ENCODE assay signal across 2 cellular contexts in the genomic region with DNA sequence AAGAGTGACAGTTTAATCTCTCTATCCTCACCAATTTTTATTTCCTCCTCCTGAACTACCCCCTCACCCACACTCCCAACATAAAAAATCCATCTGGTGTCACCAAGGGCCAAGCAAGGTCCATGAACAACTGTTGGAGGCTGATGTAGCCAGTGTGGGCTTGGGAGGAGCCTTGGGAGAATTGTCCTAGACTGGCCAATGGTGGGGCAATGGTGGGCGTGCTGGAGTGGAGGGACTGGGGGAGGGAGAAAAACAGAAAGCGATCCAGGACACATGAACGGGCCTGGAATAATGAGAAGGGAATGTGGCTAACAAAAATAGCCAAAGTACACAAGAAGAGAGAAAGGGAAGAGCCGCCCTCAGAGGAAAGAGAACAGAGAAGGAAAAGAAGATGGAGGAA.
TF ChIP-seq lines count a peak whose summit lies in the region.

No MANE protein-coding gene starts in this region.

TF ChIP-seq in H1, 55 proteins besides CTCF, POLR2A, EP300 and RAD21:
- TF ChIP-seq TAF7 (optimal IDR thresholded peaks at IDR 0.05; ENCODE audit: borderline replicate concordance, low read depth, low read length) (no peak), TEAD4 (IDR thresholded peaks at IDR 0.05; ENCODE audit: low read depth, low read length) (no peak), RNF2 (IDR thresholded peaks at IDR 0.05; ENCODE audit: borderline replicate concordance, low read depth, low read length, missing control alignments, poor library complexity, severe bottlenecking) (no peak), HDAC2 (IDR thresholded peaks at IDR 0.05; ENCODE audit: borderline replicate concordance in 1 of 2, low read depth in 2 of 2, low read length in 2 of 2) (no peak), SAP30 (IDR thresholded peaks at IDR 0.05; ENCODE audit: insufficient read depth, insufficient replicate concordance, low read length) (no peak), ASH2L (IDR thresholded peaks at IDR 0.05; ENCODE audit: low read length) (no peak), TCF12 (IDR thresholded peaks at IDR 0.05; ENCODE audit: low read depth, low read length) (no peak), CEBPB (IDR thresholded peaks at IDR 0.05; ENCODE audit: low read depth, low read length) (no peak), JUND (IDR thresholded peaks at IDR 0.05; ENCODE audit: low read length) (no peak), ZNF274 (IDR thresholded peaks at IDR 0.05; ENCODE audit: borderline replicate concordance, extremely low read depth, low read length) (no peak), TBP (IDR thresholded peaks at IDR 0.05; ENCODE audit: low read depth, low read length) (no peak), KDM5A (IDR thresholded peaks at IDR 0.05; ENCODE audit: low read length) (no peak), CBX5 (IDR thresholded peaks at IDR 0.05; ENCODE audit: low read depth, low read length) (no peak), EGR1 (IDR thresholded peaks at IDR 0.05; ENCODE audit: borderline replicate concordance, low read depth, low read length) (no peak), CHD1 (IDR thresholded peaks at IDR 0.05; ENCODE audit: low read depth, low read length) (no peak), PHF8 (conservative IDR thresholded peaks at IDR 0.05; ENCODE audit: low read depth, low read length) (no peak), BCL11A (IDR thresholded peaks at IDR 0.05; ENCODE audit: low read depth in 2 of 2, low read length in 2 of 2) (no peak)
- TF ChIP-seq, protein P1, sequence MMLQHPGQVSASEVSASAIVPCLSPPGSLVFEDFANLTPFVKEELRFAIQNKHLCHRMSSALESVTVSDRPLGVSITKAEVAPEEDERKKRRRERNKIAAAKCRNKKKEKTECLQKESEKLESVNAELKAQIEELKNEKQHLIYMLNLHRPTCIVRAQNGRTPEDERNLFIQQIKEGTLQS (IDR thresholded peaks at IDR 0.05; ENCODE audit: insufficient read depth, low read depth, low read length) = no peak
TF ChIP-seq in H1: peak in this region for 0.

TF ChIP-seq in WTC11, 78 proteins besides CTCF, POLR2A, EP300 and RAD21:
- no peak for TF ChIP-seq RORB (CRISPR knock-in tag; IDR thresholded peaks at IDR 0.05)
- TF ChIP-seq SP1 (CRISPR knock-in tag; conservative IDR thresholded peaks at IDR 0.05) = no peak
- TF ChIP-seq TCF7 (CRISPR knock-in tag; IDR thresholded peaks at IDR 0.05; ENCODE audit: low read depth) = no peak
- no peak for TF ChIP-seq MXD4 (CRISPR knock-in tag; IDR thresholded peaks at IDR 0.05; ENCODE audit: borderline replicate concordance)
- TF ChIP-seq, protein P1 (CRISPR knock-in tag; conservative IDR thresholded peaks at IDR 0.05) = no peak
- no peak for TF ChIP-seq ZNF317 (CRISPR knock-in tag; IDR thresholded peaks at IDR 0.05; ENCODE audit: borderline replicate concordance, low read depth)
- no peak for TF ChIP-seq IRF2 (CRISPR knock-in tag; IDR thresholded peaks at IDR 0.05; ENCODE audit: borderline replicate concordance, low read depth)
- TF ChIP-seq, protein P2, sequence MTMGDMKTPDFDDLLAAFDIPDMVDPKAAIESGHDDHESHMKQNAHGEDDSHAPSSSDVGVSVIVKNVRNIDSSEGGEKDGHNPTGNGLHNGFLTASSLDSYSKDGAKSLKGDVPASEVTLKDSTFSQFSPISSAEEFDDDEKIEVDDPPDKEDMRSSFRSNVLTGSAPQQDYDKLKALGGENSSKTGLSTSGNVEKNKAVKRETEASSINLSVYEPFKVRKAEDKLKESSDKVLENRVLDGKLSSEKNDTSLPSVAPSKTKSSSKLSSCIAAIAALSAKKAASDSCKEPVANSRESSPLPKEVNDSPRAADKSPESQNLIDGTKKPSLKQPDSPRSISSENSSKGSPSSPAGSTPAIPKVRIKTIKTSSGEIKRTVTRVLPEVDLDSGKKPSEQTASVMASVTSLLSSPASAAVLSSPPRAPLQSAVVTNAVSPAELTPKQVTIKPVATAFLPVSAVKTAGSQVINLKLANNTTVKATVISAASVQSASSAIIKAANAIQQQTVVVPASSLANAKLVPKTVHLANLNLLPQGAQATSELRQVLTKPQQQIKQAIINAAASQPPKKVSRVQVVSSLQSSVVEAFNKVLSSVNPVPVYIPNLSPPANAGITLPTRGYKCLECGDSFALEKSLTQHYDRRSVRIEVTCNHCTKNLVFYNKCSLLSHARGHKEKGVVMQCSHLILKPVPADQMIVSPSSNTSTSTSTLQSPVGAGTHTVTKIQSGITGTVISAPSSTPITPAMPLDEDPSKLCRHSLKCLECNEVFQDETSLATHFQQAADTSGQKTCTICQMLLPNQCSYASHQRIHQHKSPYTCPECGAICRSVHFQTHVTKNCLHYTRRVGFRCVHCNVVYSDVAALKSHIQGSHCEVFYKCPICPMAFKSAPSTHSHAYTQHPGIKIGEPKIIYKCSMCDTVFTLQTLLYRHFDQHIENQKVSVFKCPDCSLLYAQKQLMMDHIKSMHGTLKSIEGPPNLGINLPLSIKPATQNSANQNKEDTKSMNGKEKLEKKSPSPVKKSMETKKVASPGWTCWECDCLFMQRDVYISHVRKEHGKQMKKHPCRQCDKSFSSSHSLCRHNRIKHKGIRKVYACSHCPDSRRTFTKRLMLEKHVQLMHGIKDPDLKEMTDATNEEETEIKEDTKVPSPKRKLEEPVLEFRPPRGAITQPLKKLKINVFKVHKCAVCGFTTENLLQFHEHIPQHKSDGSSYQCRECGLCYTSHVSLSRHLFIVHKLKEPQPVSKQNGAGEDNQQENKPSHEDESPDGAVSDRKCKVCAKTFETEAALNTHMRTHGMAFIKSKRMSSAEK (CRISPR knock-in tag; IDR thresholded peaks at IDR 0.05; ENCODE audit: borderline replicate concordance) = no peak
- TF ChIP-seq, protein P3, sequence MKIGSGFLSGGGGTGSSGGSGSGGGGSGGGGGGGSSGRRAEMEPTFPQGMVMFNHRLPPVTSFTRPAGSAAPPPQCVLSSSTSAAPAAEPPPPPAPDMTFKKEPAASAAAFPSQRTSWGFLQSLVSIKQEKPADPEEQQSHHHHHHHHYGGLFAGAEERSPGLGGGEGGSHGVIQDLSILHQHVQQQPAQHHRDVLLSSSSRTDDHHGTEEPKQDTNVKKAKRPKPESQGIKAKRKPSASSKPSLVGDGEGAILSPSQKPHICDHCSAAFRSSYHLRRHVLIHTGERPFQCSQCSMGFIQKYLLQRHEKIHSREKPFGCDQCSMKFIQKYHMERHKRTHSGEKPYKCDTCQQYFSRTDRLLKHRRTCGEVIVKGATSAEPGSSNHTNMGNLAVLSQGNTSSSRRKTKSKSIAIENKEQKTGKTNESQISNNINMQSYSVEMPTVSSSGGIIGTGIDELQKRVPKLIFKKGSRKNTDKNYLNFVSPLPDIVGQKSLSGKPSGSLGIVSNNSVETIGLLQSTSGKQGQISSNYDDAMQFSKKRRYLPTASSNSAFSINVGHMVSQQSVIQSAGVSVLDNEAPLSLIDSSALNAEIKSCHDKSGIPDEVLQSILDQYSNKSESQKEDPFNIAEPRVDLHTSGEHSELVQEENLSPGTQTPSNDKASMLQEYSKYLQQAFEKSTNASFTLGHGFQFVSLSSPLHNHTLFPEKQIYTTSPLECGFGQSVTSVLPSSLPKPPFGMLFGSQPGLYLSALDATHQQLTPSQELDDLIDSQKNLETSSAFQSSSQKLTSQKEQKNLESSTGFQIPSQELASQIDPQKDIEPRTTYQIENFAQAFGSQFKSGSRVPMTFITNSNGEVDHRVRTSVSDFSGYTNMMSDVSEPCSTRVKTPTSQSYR (CRISPR knock-in tag; IDR thresholded peaks at IDR 0.05) = no peak
TF ChIP-seq in WTC11: peak in this region for 0.
